ENCODE assay signal across 34 cellular contexts in genomic region chr7:19762631-19763030, GRCh38. TPM values are rescaled to one million over a fixed set of nuclear protein-coding genes. Genes with fewer than 3 reads are reported as not detected.
"Had no signal": no experiment of that assay in that cellular context is flagged by ENCODE, and none has a peak within 500 bp of the region (broad histone marks: within the 10 kb centered on the region; RNA-seq: fewer than 3 reads in every experiment).

No MANE protein-coding gene starts in this region.

- H3K27ac ChIP-seq: epithelial cell of prostate, gastrocnemius medialis, parathyroid adenoma, psoas muscle, sigmoid colon, stomach, suprapubic skin, tibial artery, upper lobe of right lung had no signal

- H3K4me1 ChIP-seq: gastrocnemius medialis, parathyroid adenoma, psoas muscle, sigmoid colon, stomach, suprapubic skin, upper lobe of right lung had no signal

- H3K4me2 ChIP-seq: smooth muscle cell had no signal

- H3K4me3 Mint-ChIP-seq: activated CD4-positive, alpha-beta T cell treated with anti-CD3 and anti-CD28 coated beads for 36 hours; activated naive CD8-positive, alpha-beta T cell; mesothelial cell of epicardium; naive thymus-derived CD4-positive, alpha-beta T cell; stimulated activated naive B cell treated with anti-CD40 and anti-IgM and Interleukin-4, amounts not matched to agents 10 μg/mL and 1 μg/mL and 100 μg/mL, for 72 hours had no signal

- H3K36me3 ChIP-seq: gastrocnemius medialis, sigmoid colon, stomach, suprapubic skin, tibial artery, upper lobe of right lung had no signal

- DNase-seq: activated CD4-positive, alpha-beta T cell treated with anti-CD3 and anti-CD28 coated beads for 36 hours; activated CD4-positive, alpha-beta T cell treated with anti-CD3 and anti-CD28 coated beads, Interleukin-2, amount 50 U/mL, for 48 hours; activated CD4-positive, CD25-positive, alpha-beta regulatory T cell; activated CD8-positive, alpha-beta memory T cell treated with anti-CD3 and anti-CD28 coated beads for 24 hours; activated effector memory CD4-positive, alpha-beta T cell treated with Interleukin-2 at 50 U/mL for 16 hours; activated naive CD4-positive, alpha-beta T cell treated with Interleukin-2 at 50 U/mL for 16 hours; amniotic stem cell; central memory CD4-positive, alpha-beta T cell; effector CD8-positive, alpha-beta T cell; gastrocnemius medialis; glutamatergic neuron; islet precursor cell; left cardiac atrium; left ventricle myocardium superior; naive thymus-derived CD4-positive, alpha-beta T cell; psoas muscle; sigmoid colon; stimulated activated CD4-positive, alpha-beta T cell treated with anti-CD3 and anti-CD28 coated beads, Interleukin-1b, Interleukin-23, amount 100 ng/mL, for 48 hours; stimulated activated CD4-positive, alpha-beta T cell treated with anti-CD3 and anti-CD28 coated beads, Interleukin-4, amount 100 ng/mL, for 4 hours; stimulated activated CD8-positive, alpha-beta memory T cell treated with anti-CD3 and anti-CD28 coated beads, Interleukin-4, amount 100 ng/mL, for 48 hours; stimulated activated naive B cell treated with anti-CD40 and anti-IgM and Interleukin-4, amounts not matched to agents 10 μg/mL and 1 μg/mL and 100 μg/mL, for 72 hours; stomach; tibial artery; upper lobe of right lung had no signal

- H3K27ac Mint-ChIP-seq: activated CD4-positive, alpha-beta T cell treated with anti-CD3 and anti-CD28 coated beads for 36 hours; activated naive CD8-positive, alpha-beta T cell; mesothelial cell of epicardium; naive thymus-derived CD4-positive, alpha-beta T cell; stimulated activated naive B cell treated with anti-CD40 and anti-IgM and Interleukin-4, amounts not matched to agents 10 μg/mL and 1 μg/mL and 100 μg/mL, for 72 hours had no signal

- H3K4me3 ChIP-seq: gastrocnemius medialis, psoas muscle, sigmoid colon, smooth muscle cell, stomach, suprapubic skin, tibial artery, upper lobe of right lung had no signal

- H3K27me3 ChIP-seq: gastrocnemius medialis, sigmoid colon, stomach, suprapubic skin, tibial artery had no signal

- H2AFZ ChIP-seq: parathyroid adenoma had no signal

- H3K9ac ChIP-seq: parathyroid adenoma had no signal

- H3K9me3 Mint-ChIP-seq: mesothelial cell of epicardium; naive thymus-derived CD4-positive, alpha-beta T cell; stimulated activated naive B cell treated with anti-CD40 and anti-IgM and Interleukin-4, amounts not matched to agents 10 μg/mL and 1 μg/mL and 100 μg/mL, for 72 hours had no signal

- H3K79me2 ChIP-seq: parathyroid adenoma had no signal

- H3K9me3 ChIP-seq: gastrocnemius medialis, psoas muscle, sigmoid colon, stomach, suprapubic skin, tibial artery, upper lobe of right lung had no signal

- H3K4me1 Mint-ChIP-seq: activated CD4-positive, alpha-beta T cell treated with anti-CD3 and anti-CD28 coated beads for 36 hours; mesothelial cell of epicardium; naive thymus-derived CD4-positive, alpha-beta T cell; stimulated activated naive B cell treated with anti-CD40 and anti-IgM and Interleukin-4, amounts not matched to agents 10 μg/mL and 1 μg/mL and 100 μg/mL, for 72 hours had no signal

- H3K36me3 Mint-ChIP-seq: activated naive CD8-positive, alpha-beta T cell; mesothelial cell of epicardium; naive thymus-derived CD4-positive, alpha-beta T cell; stimulated activated naive B cell treated with anti-CD40 and anti-IgM and Interleukin-4, amounts not matched to agents 10 μg/mL and 1 μg/mL and 100 μg/mL, for 72 hours had no signal

RNA-seq across cellular contexts. Expression of gene TMEM196, which starts 10.8 kb away (rescaled TPM):
- total RNA-seq: activated CD4-positive, alpha-beta T cell treated with anti-CD3 and anti-CD28 coated beads for 36 hours; dermis microvascular lymphatic vessel endothelial cell; fibroblast of lung; gastrocnemius medialis; left cardiac atrium; left ventricle myocardium superior; lung microvascular endothelial cell; mesothelial cell of epicardium; naive thymus-derived CD4-positive, alpha-beta T cell; psoas muscle; smooth muscle cell; suprapubic skin; T-helper 1 cell treated with Interleukin-12 subunit alpha and Interleukin-12 subunit beta and Interleukin-4 antibody, amounts not matched to agents 30 ng/mL and 1 ng/mL, for 36 hours; upper lobe of right lung had no signal
- polyA plus RNA-seq: fibroblast of lung; naive thymus-derived CD4-positive, alpha-beta T cell; psoas muscle; smooth muscle cell had no signal
